ENCODE assay signal across 1 cellular context in genomic region chr6:33596896-33597295, GRCh38.
TF ChIP-seq lines count a peak whose summit lies in the region.

No MANE protein-coding gene starts in this region.

TF ChIP-seq in HEK293, 187 proteins besides CTCF, POLR2A, EP300 and RAD21:
- TF ChIP-seq ZNF623 (tag by site-specific recombination; IDR thresholded peaks at IDR 0.05), result peak; percentile 55
